10 cellular contexts compared by ENCODE assay signal in genomic region chr7:129089521-129090212, GRCh38. TPM values are rescaled to one million over a fixed set of nuclear protein-coding genes. Genes with fewer than 3 reads are reported as not detected.
DNase-seq lines count a peak whose midpoint lies in the region; ATAC-seq lines count a peak whose summit lies in the region.
"Had no signal": no experiment of that assay in that cellular context is flagged by ENCODE, and none has a peak within 500 bp of the region (broad histone marks: within the 10 kb centered on the region; RNA-seq: fewer than 3 reads in every experiment).

No MANE protein-coding gene starts in this region.

- H3K4me1 Mint-ChIP-seq in activated CD4-positive, alpha-beta T cell treated with anti-CD3 and anti-CD28 coated beads, Interleukin-2, amount 10 ng/mL, durations not matched to agents 7 days and 5 days: peaks cover 25% of the 10 kb centered on the region

- no peaks in the 10 kb centered on the region for H3K27me3 Mint-ChIP-seq in activated CD4-positive, alpha-beta T cell treated with anti-CD3 and anti-CD28 coated beads, Interleukin-2, amount 10 ng/mL, durations not matched to agents 7 days and 5 days

- DNase-seq in activated CD4-positive, alpha-beta T cell treated with anti-CD3 and anti-CD28 coated beads, Interleukin-2, amount 10 ng/mL, durations not matched to agents 7 days and 5 days: peak; percentile 12
- DNase-seq in activated CD4-positive, alpha-beta T cell treated with anti-CD3 and anti-CD28 coated beads, Interleukin-2, amount 50 U/mL, for 4 hours: no peak
- DNase-seq in RPMI7951 (ENCODE audit: low read depth) (peak; percentile 16), DMS153 treated with DMSO at 0.1 percent for 48 hours (lab: John Stamatoyannopoulos, UW; ENCODE audit: unreplicated experiment) (no peak), activated gamma-delta T cell (lab: John Stamatoyannopoulos, UW) (no peak), COLO829 (ENCODE audit: low spot score) (no peak)
- no peak for DNase-seq in stimulated activated naive CD8-positive, alpha-beta T cell treated with anti-CD3 and anti-CD28 coated beads, Interleukin-15, Interleukin-2, amounts not matched to agents 100 U/mL and 50 U/mL, for 24 hours
- DNase-seq: effector CD8-positive, alpha-beta T cell; stimulated activated naive CD4-positive, alpha-beta T cell treated with Interleukin-2 at 50 U/mL for 16 hours had no signal

- H3K9me3 Mint-ChIP-seq in activated CD4-positive, alpha-beta T cell treated with anti-CD3 and anti-CD28 coated beads, Interleukin-2, amount 10 ng/mL, durations not matched to agents 7 days and 5 days: no peaks in the 10 kb centered on the region

- POLR2A ChIA-PET in activated CD4-positive, alpha-beta T cell treated with anti-CD3 and anti-CD28 coated beads, Interleukin-2, amount 10 ng/mL, durations not matched to agents 7 days and 5 days (lab: Charles Lee): no interaction called here

- H3K36me3 Mint-ChIP-seq in activated CD4-positive, alpha-beta T cell treated with anti-CD3 and anti-CD28 coated beads, Interleukin-2, amount 10 ng/mL, durations not matched to agents 7 days and 5 days (ENCODE audit: low read depth): no peaks in the 10 kb centered on the region

- CTCF ChIA-PET in activated CD4-positive, alpha-beta T cell treated with anti-CD3 and anti-CD28 coated beads, Interleukin-2, amount 10 ng/mL, durations not matched to agents 7 days and 5 days (lab: Charles Lee): interaction anchor here (0.6 to 2.2 kb wide), 3 partner anchors 9 to 47 kb away, joined by 3 to 8 read pairs (median 4); partner anchors contain the start of gene TNPO3

- H3K4me3 Mint-ChIP-seq in activated CD4-positive, alpha-beta T cell treated with anti-CD3 and anti-CD28 coated beads, Interleukin-2, amount 10 ng/mL, durations not matched to agents 7 days and 5 days: no peak overlapping the region

- no peak overlapping the region for H3K27ac Mint-ChIP-seq in activated CD4-positive, alpha-beta T cell treated with anti-CD3 and anti-CD28 coated beads, Interleukin-2, amount 10 ng/mL, durations not matched to agents 7 days and 5 days

- peak; percentile 48 for ATAC-seq in HG03025 (IDR thresholded peaks at IDR 0.05; ENCODE audit: low FRiP score, unreplicated experiment)
- peak; percentile 39 for ATAC-seq in stimulated activated naive CD8-positive, alpha-beta T cell treated with anti-CD3 and anti-CD28 coated beads, Interleukin-15, Interleukin-2, amounts not matched to agents 100 U/mL and 50 U/mL, for 24 hours

RNA-seq across cellular contexts. Expression of gene TNPO3, which starts 34.8 kb away (rescaled TPM):
- 10 to 100 TPM; 44.3 to 48.1 TPM for total RNA-seq in activated CD4-positive, alpha-beta T cell treated with anti-CD3 and anti-CD28 coated beads, Interleukin-2, amount 10 ng/mL, durations not matched to agents 7 days and 5 days
- 53.4 and 59.0 TPM in 2 replicates for total RNA-seq in RPMI7951 (2014; rRNA removed; shearing (Covaris generic))

RNA-seq across cellular contexts. Expression of gene TSPAN33, which starts 54.8 kb away (rescaled TPM):
- 1 to 10 TPM; 2.8 to 3.0 TPM for total RNA-seq in activated CD4-positive, alpha-beta T cell treated with anti-CD3 and anti-CD28 coated beads, Interleukin-2, amount 10 ng/mL, durations not matched to agents 7 days and 5 days
- total RNA-seq in RPMI7951 (2014; rRNA removed; shearing (Covaris generic)): 1.1 and 2.1 TPM in 2 replicates

Comparison
In these comparisons a context has a peak if more than half of its experiments do, and no peak if none do; other contexts are left out.
1. DNase-seq: peak in activated CD4-positive, alpha-beta T cell treated with anti-CD3 and anti-CD28 coated beads, Interleukin-2, amount 10 ng/mL, durations not matched to agents 7 days and 5 days (single experiment) and RPMI7951 (single experiment); none in activated CD4-positive, alpha-beta T cell treated with anti-CD3 and anti-CD28 coated beads, Interleukin-2, amount 50 U/mL, for 4 hours (0 of 2), stimulated activated naive CD8-positive, alpha-beta T cell treated with anti-CD3 and anti-CD28 coated beads, Interleukin-15, Interleukin-2, amounts not matched to agents 100 U/mL and 50 U/mL, for 24 hours (single experiment), DMS153 treated with DMSO at 0.1 percent for 48 hours (single experiment), activated gamma-delta T cell (single experiment) and COLO829 (single experiment).